ENCODE assay signal across 10 cellular contexts in genomic region chr20:62405981-62406513, GRCh38. TPM values are rescaled to one million over a fixed set of nuclear protein-coding genes. Genes with fewer than 3 reads are reported as not detected.
A peak's percentile ranks its signal among the peaks of the same experiment; 100 is the strongest.
DNase-seq lines count a peak whose midpoint lies in the region; ATAC-seq and TF ChIP-seq lines count a peak whose summit lies in the region.
"Had no signal": no experiment of that assay in that cellular context is flagged by ENCODE, and none has a peak within 500 bp of the region (broad histone marks: within the 10 kb centered on the region; RNA-seq: fewer than 3 reads in every experiment).

No MANE protein-coding gene starts in this region.

- H3K27me3 Mint-ChIP-seq in activated CD8-positive, alpha-beta memory T cell treated with anti-CD3 and anti-CD28 coated beads, Interleukin-2, amount 10 ng/mL, durations not matched to agents 7 days and 5 days: peaks cover 4% of the 10 kb centered on the region

- peaks cover 1% of the 10 kb centered on the region for H3K36me3 Mint-ChIP-seq in activated CD8-positive, alpha-beta memory T cell treated with anti-CD3 and anti-CD28 coated beads, Interleukin-2, amount 10 ng/mL, durations not matched to agents 7 days and 5 days

- H3K9me3 ChIP-seq in right lobe of liver (no peaks in the 10 kb centered on the region), transverse colon (no peaks in the 10 kb centered on the region)

- in situ Hi-C loops in astrocyte of the spinal cord (cut with HindIII; ENCODE audit: low sequenced_read_pairs) (no loop called here), transverse colon (cut with MboI; ENCODE audit: low pct_ligation_motif_present in 1 of 4, low pct_unique_long_range_greater_than_20kb in 1 of 4, low sequenced_read_pairs in 3 of 4) (no loop called here), GM13977 (cut with MboI; ENCODE audit: low pct_unique_long_range_greater_than_20kb, low sequenced_read_pairs, unreplicated experiment) (no loop called here)

- intact Hi-C loops in right lobe of liver (cut with DNase I) (no loop called here), transverse colon (cut with DNase I; ENCODE audit: low total_unique reads) (no loop called here)

- H3K4me3 Mint-ChIP-seq in activated CD8-positive, alpha-beta memory T cell treated with anti-CD3 and anti-CD28 coated beads, Interleukin-2, amount 10 ng/mL, durations not matched to agents 7 days and 5 days: peak overlapping the region; percentile 71

- no peak overlapping the region for H3K27ac ChIP-seq in right lobe of liver
- peak overlapping the region in 3 of 4 donors; percentile 65 to 73 (median 66) for H3K27ac ChIP-seq in transverse colon

- no peak for DNase-seq in activated CD8-positive, alpha-beta memory T cell treated with anti-CD3 and anti-CD28 coated beads, Interleukin-2, amount 10 ng/mL, durations not matched to agents 7 days and 5 days
- DNase-seq in activated CD8-positive, alpha-beta memory T cell treated with anti-CD3 and anti-CD28 coated beads, Interleukin-2, amount 50 U/mL, for 48 hours: no peak
- DNase-seq in astrocyte of the spinal cord (ENCODE audit: low read depth, low spot score) (no peak), right lobe of liver (no peak), transverse colon (no peak), middle frontal gyrus (ENCODE audit: extremely low spot score, low spot score) (no peak), GM13977 (ENCODE audit: low spot score) (no peak)
- DNase-seq: DMS 273 treated with DMSO at 0.1 percent for 48 hours had no signal

- H3K9me3 Mint-ChIP-seq in activated CD8-positive, alpha-beta memory T cell treated with anti-CD3 and anti-CD28 coated beads, Interleukin-2, amount 10 ng/mL, durations not matched to agents 7 days and 5 days (ENCODE audit: low read depth): no peaks in the 10 kb centered on the region

- TF ChIP-seq CTCF in astrocyte of the spinal cord (IDR thresholded peaks at IDR 0.05; ENCODE audit: low read depth, low read length) (no peak), right lobe of liver (IDR thresholded peaks at IDR 0.05) (no peak), transverse colon (IDR thresholded peaks at IDR 0.05) (no peak), GM13977 (IDR thresholded peaks at IDR 0.05; ENCODE audit: extremely low read depth, insufficient read depth, missing control alignments) (no peak)

- H3K36me3 ChIP-seq in right lobe of liver (no peaks in the 10 kb centered on the region), transverse colon (no peaks in the 10 kb centered on the region)

- TF ChIP-seq EP300 in transverse colon (IDR thresholded peaks at IDR 0.05; ENCODE audit: low read depth): no peak

- TF ChIP-seq POLR2A in right lobe of liver (IDR thresholded peaks at IDR 0.05) (no peak), transverse colon (IDR thresholded peaks at IDR 0.05) (no peak)

- CTCF ChIA-PET in activated CD8-positive, alpha-beta memory T cell treated with anti-CD3 and anti-CD28 coated beads, Interleukin-2, amount 10 ng/mL, durations not matched to agents 7 days and 5 days (lab: Charles Lee): interaction anchor here (1.0 kb wide), 1 partner anchor 23 kb away, joined by 3 read pairs; no protein-coding TSS in a partner anchor

- 57% methylated on average over 3 of the region's 10 CpGs for WGBS in right lobe of liver (ENCODE audit: insufficient coverage, low coverage, low lambda C conversion rate, missing lambda C conversion rate)
- 52% methylated on average over 10 of the region's 10 CpGs; no CpG with 5 or more reads in 1 of the 2 donors for WGBS in transverse colon (ENCODE audit: low coverage in 1 of 2), 2 donors

- H3K4me3 ChIP-seq in astrocyte of the spinal cord (ENCODE audit: low read depth, low read length) (peak overlapping the region; percentile 53), right lobe of liver (peak overlapping the region in 2 of 3 donors; percentile 55 to 68), transverse colon (peak overlapping the region; percentile 71 to 83 (median 74))

- H3K4me1 ChIP-seq in right lobe of liver (peaks cover 0 to 19% (median 6%) of the 10 kb centered on the region in 4 donors), transverse colon (peaks cover 32 to 46% (median 41%) of the 10 kb centered on the region in 4 donors)

- peaks cover 27% of the 10 kb centered on the region for H3K4me1 Mint-ChIP-seq in activated CD8-positive, alpha-beta memory T cell treated with anti-CD3 and anti-CD28 coated beads, Interleukin-2, amount 10 ng/mL, durations not matched to agents 7 days and 5 days

- H3K27ac Mint-ChIP-seq in activated CD8-positive, alpha-beta memory T cell treated with anti-CD3 and anti-CD28 coated beads, Interleukin-2, amount 10 ng/mL, durations not matched to agents 7 days and 5 days: peak overlapping the region; percentile 63

- H3K27me3 ChIP-seq in right lobe of liver (no peaks in the 10 kb centered on the region), transverse colon (no peaks in the 10 kb centered on the region)

- no peak for ATAC-seq in activated CD8-positive, alpha-beta memory T cell treated with anti-CD3 and anti-CD28 coated beads, Interleukin-2, amount 10 ng/mL, durations not matched to agents 7 days and 5 days
- ATAC-seq in right lobe of liver (no peak), GM21786 (IDR thresholded peaks at IDR 0.05; ENCODE audit: unreplicated experiment) (no peak)

RNA-seq across cellular contexts. Expression of gene CABLES2, which starts 1.0 kb away (rescaled TPM):
- 10 to 100 TPM; 15.6 to 16.5 TPM for total RNA-seq in activated CD8-positive, alpha-beta memory T cell treated with anti-CD3 and anti-CD28 coated beads, Interleukin-2, amount 10 ng/mL, durations not matched to agents 7 days and 5 days
- total RNA-seq in right lobe of liver (1 to 10 TPM; 1.4 to 2.9 (median 2.5) TPM), transverse colon (10 to 100 TPM in 1 of 4 donors, 1 to 10 TPM in 3; 3.7 to 10.1 (median 8.5) TPM)

RNA-seq across cellular contexts. Expression of gene RPS21, which starts 19.1 kb away (rescaled TPM):
- 1,000 to 10,000 TPM; 1,634 to 1,703 TPM for total RNA-seq in activated CD8-positive, alpha-beta memory T cell treated with anti-CD3 and anti-CD28 coated beads, Interleukin-2, amount 10 ng/mL, durations not matched to agents 7 days and 5 days
- 100 to 1,000 TPM; 339 to 696 (median 413) TPM for total RNA-seq in right lobe of liver
- 1,000 to 10,000 TPM in 3 of 4 donors, 100 to 1,000 TPM in 1; 585 to 2,728 (median 1,375) TPM for total RNA-seq in transverse colon

RNA-seq across cellular contexts. Expression of gene RBBP8NL, which starts 21.3 kb away (rescaled TPM):
- total RNA-seq in activated CD8-positive, alpha-beta memory T cell treated with anti-CD3 and anti-CD28 coated beads, Interleukin-2, amount 10 ng/mL, durations not matched to agents 7 days and 5 days: not detected
- total RNA-seq in right lobe of liver (not detected), transverse colon (1 to 10 TPM in 3 of 4 donors, under 1 TPM in 1; 0.75 to 9.4 (median 4.3) TPM)
- total RNA-seq: pulmonary artery endothelial cell had no signal

RNA-seq across cellular contexts. Expression of gene LAMA5, which starts 38.9 kb away (rescaled TPM):
- total RNA-seq in activated CD8-positive, alpha-beta memory T cell treated with anti-CD3 and anti-CD28 coated beads, Interleukin-2, amount 10 ng/mL, durations not matched to agents 7 days and 5 days: 1 to 10 TPM in 1 of 2 experiments, under 1 TPM in 1; 0.99 to 1.9 TPM
- 10 to 100 TPM; 30.3 to 80.8 (median 47.1) TPM for total RNA-seq in right lobe of liver
- 100 to 1,000 TPM in 2 of 4 donors, 10 to 100 TPM in 2; 33.2 to 269 (median 91.3) TPM for total RNA-seq in transverse colon

Comparison
In these comparisons a context has a peak if more than half of its experiments do, and no peak if none do; other contexts are left out.
1. H3K27ac ChIP-seq: peak in transverse colon (3 of 4); none in right lobe of liver (0 of 3).
2. Peak in every context shown above with its lines, with median percentiles within 50 percentile points of each other: H3K4me3 ChIP-seq.